In genomic region chr4:1589098-1589497, GRCh38 we compare ENCODE assay signal across 11 cellular contexts.
"Had no signal": no experiment of that assay in that cellular context is flagged by ENCODE, and none has a peak within 500 bp of the region (broad histone marks: within the 10 kb centered on the region; RNA-seq: fewer than 3 reads in every experiment).

No MANE protein-coding gene starts in this region.

- H3K9ac ChIP-seq: GM23248 had no signal

- H2AFZ ChIP-seq: GM23248, GM23338 had no signal

- H3K4me2 ChIP-seq: GM23338 had no signal

- FAIRE-seq: H1, H54 had no signal

- H3K27ac ChIP-seq: GM23248 had no signal

- H3K4me1 ChIP-seq: HAP-1 had no signal

- ATAC-seq: GM23338, HCT116 had no signal

- DNase-seq: GM23248, GOT3, H7, H9, HCEC 1CT, HFFc6 had no signal

- H3K36me3 ChIP-seq: HAP-1 had no signal

- H3K4me3 ChIP-seq: GM23248, GM23338, HAP-1 had no signal
